7 cellular contexts compared by ENCODE assay signal in the genomic region with DNA sequence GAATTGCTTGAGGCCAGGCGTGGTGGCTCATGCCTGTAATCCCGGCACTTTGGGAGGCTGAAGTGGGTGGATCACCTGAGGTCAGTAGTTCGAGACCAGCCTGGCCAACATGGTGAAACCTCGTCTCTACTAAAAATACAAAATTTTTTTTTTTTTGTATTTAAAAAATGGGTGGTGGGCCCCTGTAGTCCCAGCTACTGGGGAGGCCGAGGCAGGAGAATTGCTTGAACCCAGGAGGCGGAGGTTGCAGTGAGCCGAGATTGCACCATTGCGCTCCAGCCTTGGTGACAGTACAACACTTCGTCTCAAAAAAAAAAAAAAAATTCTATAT. TPM values are rescaled to one million over a fixed set of nuclear protein-coding genes. Genes with fewer than 3 reads are reported as not detected.
DNase-seq lines count a peak whose midpoint lies in the region; ATAC-seq, FAIRE-seq and TF ChIP-seq lines count a peak whose summit lies in the region.
"Not testable (repeated sequence)": the region's sequence is repeated elsewhere in the genome, so short reads cannot be mapped to it uniquely, and the experiment has no call there.

No MANE protein-coding gene starts in this region.

- H3K79me1 ChIP-seq in mesenchymal stem cell (replicated peaks; ENCODE audit: low read length, poor library complexity, severe bottlenecking): not testable (repeated sequence)

- H3K9me1 ChIP-seq in K562 (ENCODE audit: control insufficient read depth, insufficient read depth, low read length): not testable (repeated sequence)

- not testable (repeated sequence) for H3K18ac ChIP-seq in mesenchymal stem cell (ENCODE audit: low read depth in 1 of 2, low read length in 2 of 2)

- H3K36me3 ChIP-seq in Panc1 (ENCODE audit: control insufficient read depth, insufficient read depth, low read length); esophagus muscularis mucosa; mesenchymal stem cell (ENCODE audit: control insufficient read depth in 1 of 2, insufficient read depth in 2 of 2, low read depth in 1 of 2, low read length in 2 of 2); psoas muscle (ENCODE audit: insufficient read depth in 1 of 2, low read depth in 1 of 2); thyroid gland: not testable (repeated sequence)
- H3K36me3 ChIP-seq in K562 (ENCODE audit: control insufficient read depth, insufficient read depth, low read length): peaks cover 24% of the 10 kb centered on the region; the same call in 1 of the 3 replicates

- H2BK5ac ChIP-seq in mesenchymal stem cell (ENCODE audit: low read depth, low read length, poor library complexity, severe bottlenecking): not testable (repeated sequence)

- H3K27me3 Mint-ChIP-seq in Calu3 (ENCODE audit: unreplicated experiment): not testable (repeated sequence)

- WGBS in K562 (ENCODE audit: insufficient coverage, low coverage, missing lambda C conversion rate): 51% methylated on average over 9 of the region's 9 CpGs
- 87% methylated on average over 9 of the region's 9 CpGs for WGBS in esophagus muscularis mucosa
- 97% methylated on average over 3 of the region's 9 CpGs for WGBS in mesenchymal stem cell
- 88 to 96% (median 96%) methylated on average over 9 of the region's 9 CpGs for WGBS in psoas muscle, 3 donors
- WGBS in thyroid gland, 2 donors: 96% methylated on average over 9 of the region's 9 CpGs

- H3K4me3 ChIP-seq in Panc1 (ENCODE audit: low read depth in 2 of 2, low read length in 2 of 2); K562; esophagus muscularis mucosa; mesenchymal stem cell (ENCODE audit: insufficient read depth in 1 of 2, low read depth in 1 of 2, low read length in 2 of 2); psoas muscle; thyroid gland (replicated peaks in 1 of 3): not testable (repeated sequence)

- H3K4me1 Mint-ChIP-seq in Calu3 (ENCODE audit: low read depth, unreplicated experiment): peaks cover 28% of the 10 kb centered on the region

- not testable (repeated sequence) for H3K9me3 ChIP-seq in Panc1 (ENCODE audit: control insufficient read depth, insufficient read depth, low read depth, low read length); K562 (replicated peaks; ENCODE audit: control insufficient read depth, insufficient read depth, low read depth, low read length); esophagus muscularis mucosa; mesenchymal stem cell (ENCODE audit: control insufficient read depth, low read length); psoas muscle; thyroid gland

- H3K9ac ChIP-seq in K562 (ENCODE audit: insufficient read depth in 1 of 2, low read depth in 2 of 2, low read length in 2 of 2): not testable (repeated sequence)
- H3K9ac ChIP-seq in mesenchymal stem cell (ENCODE audit: low read length): peak overlapping the region; percentile 54

- BruUV-seq in Calu3 (replicated peaks; lab: Mats Ljungman, UMichigan); Panc1 (replicated peaks; lab: Mats Ljungman, UMichigan); K562 (replicated peaks; lab: Mats Ljungman, UMichigan): not testable (repeated sequence)

- H3K23ac ChIP-seq in mesenchymal stem cell (ENCODE audit: low read length in 2 of 2): not testable (repeated sequence)

- H3K4me2 ChIP-seq in K562 (ENCODE audit: insufficient read depth, low read length): peak overlapping the region; percentile 32; the same call in 1 of the 2 replicates
- H3K4me2 ChIP-seq in mesenchymal stem cell (ENCODE audit: low read length, poor library complexity, severe bottlenecking): not testable (repeated sequence)

- H3K9me3 Mint-ChIP-seq in Calu3 (ENCODE audit: low read depth, unreplicated experiment): not testable (repeated sequence)

- not testable (repeated sequence) for DNase-seq in Calu3; Panc1 (ENCODE audit: low read depth, low spot score); K562 (ENCODE audit: extremely low read depth in 1 of 4, low spot score in 3 of 4); esophagus muscularis mucosa (ENCODE audit: extremely low spot score); mesenchymal stem cell; psoas muscle; thyroid gland

- H3K4ac ChIP-seq in mesenchymal stem cell (ENCODE audit: low read depth in 1 of 2, low read length in 2 of 2): not testable (repeated sequence)

- FAIRE-seq in K562 (lab: Jason Lieb, UNC): not testable (repeated sequence)

- 0 out of 2 replicates have a peak, but pooled peaks have one; percentile 19 for TF ChIP-seq POLR2A in K562 (conservative IDR thresholded peaks at IDR 0.05)
- not testable (repeated sequence) for TF ChIP-seq POLR2A in esophagus muscularis mucosa (IDR thresholded peaks at IDR 0.05; ENCODE audit: low read depth); thyroid gland (IDR thresholded peaks at IDR 0.05)

- H3K14ac ChIP-seq in mesenchymal stem cell (ENCODE audit: low read length in 2 of 2): not testable (repeated sequence)

- not testable (repeated sequence) for TF ChIP-seq EP300 in K562 (IDR thresholded peaks at IDR 0.05; ENCODE audit: low read length); esophagus muscularis mucosa (IDR thresholded peaks at IDR 0.05)

- not testable (repeated sequence) for H3K27me3 ChIP-seq in Panc1 (ENCODE audit: control insufficient read depth, insufficient read depth, low read length); K562 (ENCODE audit: control insufficient read depth in 2 of 2, insufficient read depth in 2 of 2, low read length in 2 of 2); esophagus muscularis mucosa; mesenchymal stem cell (ENCODE audit: control insufficient read depth in 1 of 2, insufficient read depth in 1 of 2, low read length in 2 of 2); psoas muscle (ENCODE audit: insufficient read depth in 3 of 3, low read length in 2 of 3); thyroid gland

- not testable (repeated sequence) for H3K27ac ChIP-seq in Panc1 (ENCODE audit: low read length)
- peak overlapping the region; percentile 82; the same call in 2 of the 3 replicates for H3K27ac ChIP-seq in K562 (ENCODE audit: extremely low read depth, low read depth, low read length)
- H3K27ac ChIP-seq in esophagus muscularis mucosa (replicated peaks in 1 of 4): peak overlapping the region; percentile 40 to 66 (median 53)
- peak overlapping the region; percentile 82 for H3K27ac ChIP-seq in mesenchymal stem cell (ENCODE audit: low read length, poor library complexity, severe bottlenecking)
- H3K27ac ChIP-seq in psoas muscle: peak overlapping the region; percentile 52
- H3K27ac ChIP-seq in thyroid gland: peak overlapping the region; percentile 16 to 62 (median 19)

- H4K8ac ChIP-seq in mesenchymal stem cell (ENCODE audit: low read length): not testable (repeated sequence)

- H3K4me1 ChIP-seq in Panc1 (ENCODE audit: control insufficient read depth, insufficient read depth, low read length): peaks cover 12% of the 10 kb centered on the region
- peaks cover 28 to 31% of the 10 kb centered on the region in 2 experiments for H3K4me1 ChIP-seq in K562 (replicated peaks in 1 of 2; ENCODE audit: control insufficient read depth in 2 of 2, insufficient read depth in 2 of 2, low read length in 2 of 2)
- peaks cover 1 to 31% (median 28%) of the 10 kb centered on the region in 4 donors for H3K4me1 ChIP-seq in esophagus muscularis mucosa
- not testable (repeated sequence) for H3K4me1 ChIP-seq in mesenchymal stem cell (ENCODE audit: control insufficient read depth, insufficient read depth, low read depth, low read length)
- peaks cover 24% of the 10 kb centered on the region for H3K4me1 ChIP-seq in psoas muscle
- peaks cover 0 to 14% of the 10 kb centered on the region in 2 donors for H3K4me1 ChIP-seq in thyroid gland

- not testable (repeated sequence) for H4K91ac ChIP-seq in mesenchymal stem cell (ENCODE audit: low read length)

- H2BK12ac ChIP-seq in mesenchymal stem cell (ENCODE audit: low read length in 2 of 2): not testable (repeated sequence)

- peak overlapping the region; percentile 60 for H3K27ac Mint-ChIP-seq in Calu3 (ENCODE audit: unreplicated experiment)

- H3K36me3 Mint-ChIP-seq in Calu3 (ENCODE audit: insufficient read depth, unreplicated experiment): peaks cover 17% of the 10 kb centered on the region

- TF ChIP-seq RAD21 in K562 (CRISPR knock-in tag; conservative IDR thresholded peaks at IDR 0.05 in 1 of 2, IDR thresholded peaks at IDR 0.05 in 1 of 2): not testable (repeated sequence)

- H3K79me2 ChIP-seq in K562 (ENCODE audit: control insufficient read depth, insufficient read depth, low read length): peaks cover 90% of the 10 kb centered on the region

- TF ChIP-seq CTCF in Calu3 (IDR thresholded peaks at IDR 0.05; ENCODE audit: unreplicated experiment); Panc1 (IDR thresholded peaks at IDR 0.05); K562 (IDR thresholded peaks at IDR 0.05 in 2 of 3, conservative IDR thresholded peaks at IDR 0.05 in 1 of 3; ENCODE audit: insufficient read depth in 2 of 3, low read depth in 1 of 3, low read length in 3 of 3); esophagus muscularis mucosa (IDR thresholded peaks at IDR 0.05); psoas muscle (IDR thresholded peaks at IDR 0.05); thyroid gland (IDR thresholded peaks at IDR 0.05): not testable (repeated sequence)

- intact Hi-C loops in Calu3 (cut with micrococcal nuclease; ENCODE audit: unreplicated experiment); Panc1 (cut with micrococcal nuclease; ENCODE audit: unreplicated experiment); K562 (cut with micrococcal nuclease); esophagus muscularis mucosa (cut with DNase I); psoas muscle (cut with DNase I); thyroid gland (cut with DNase I): not testable (repeated sequence)

- H2AFZ ChIP-seq in K562 (ENCODE audit: low read depth, low read length); mesenchymal stem cell (ENCODE audit: low read depth, low read length): not testable (repeated sequence)

- H2AK5ac ChIP-seq in mesenchymal stem cell (ENCODE audit: low read length, severe bottlenecking): not testable (repeated sequence)

- not testable (repeated sequence) for H3K4me3 Mint-ChIP-seq in Calu3 (ENCODE audit: low read depth, unreplicated experiment)

- POLR2A ChIA-PET in Panc1 (lab: Charles Lee): interaction anchor here (0.6 to 1.3 kb wide), 3 partner anchors 26 to 711 kb away, joined by 3 to 8 read pairs (median 3); a partner anchor contains a TSS
- POLR2A ChIA-PET in K562 (lab: Yijun Ruan, JAX): interaction anchor here (0.8 to 1.3 kb wide), 5 partner anchors 8 to 1762 kb away, joined by 3 to 6 read pairs (median 3); a partner anchor contains a TSS

- not testable (repeated sequence) for H2BK15ac ChIP-seq in mesenchymal stem cell (ENCODE audit: low read depth, poor library complexity, severe bottlenecking)

- in situ Hi-C loops in Panc1 (cut with HindIII; ENCODE audit: low pct_unique_long_range_greater_than_20kb, low sequenced_read_pairs); K562 (cut with MboI): not testable (repeated sequence)

- not testable (repeated sequence) for H4K20me1 ChIP-seq in K562 (replicated peaks; ENCODE audit: control insufficient read depth, insufficient read depth, low read length)

- H2BK120ac ChIP-seq in mesenchymal stem cell (ENCODE audit: low read depth, low read length): not testable (repeated sequence)

- CTCF ChIA-PET in Calu3 (lab: Charles Lee): interaction anchor here (0.6 to 1.0 kb wide), 2 partner anchors 22 to 147 kb away, joined by 4 to 5 read pairs; no protein-coding TSS in a partner anchor
- CTCF ChIA-PET in Panc1 (lab: Charles Lee): interaction anchor here (0.6 to 0.9 kb wide), 2 partner anchors 20 to 120 kb away, joined by 5 read pairs; a partner anchor contains a TSS
- CTCF ChIA-PET in K562 (lab: Yijun Ruan, JAX; ENCODE audit: low intra/inter-chr PET ratio): interaction anchor here (0.7 to 1.0 kb wide), 2 partner anchors 61 to 196 kb away, joined by 4 read pairs; a partner anchor contains a TSS

- ATAC-seq in Panc1 (0 out of 2 replicates have a peak, but pooled peaks have one; percentile 12), psoas muscle (peak in 2 of 4 donors; percentile 5 to 8)
- ATAC-seq in K562: not testable (repeated sequence)

RNA-seq across cellular contexts. Expression of a gene that starts 26.1 kb away (rescaled TPM):
- 84.3 and 84.4 TPM in 2 replicates for total RNA-seq in Calu3 (2022)
- 116 TPM for total RNA-seq in Panc1 (2021; ENCODE audit: unreplicated experiment)
- polyA plus RNA-seq in Panc1 (2012; ENCODE audit: insufficient read length): 21.6 TPM
- total RNA-seq in K562 (2011; cell fraction: chromatin; rRNA removed; ENCODE audit: low replicate concordance): 44.4 and 59.0 TPM in 2 replicates
- 21.2 and 22.4 TPM in 2 replicates for total RNA-seq in K562 (2011; cell fraction: nucleolus; rRNA removed)
- 36.6 and 51.3 TPM in 2 replicates for total RNA-seq in K562 (2011; cell fraction: nucleoplasm; rRNA removed)
- 20.1 and 26.7 TPM in 2 replicates for total RNA-seq in K562 (2014; rRNA removed)
- 42.5 and 50.0 TPM in 2 replicates for total RNA-seq in K562 (2014; rRNA removed; fragmentation: Illumina TruSeq; extraction: Trizol)
- 36.9 and 38.9 TPM in 2 replicates for total RNA-seq in K562 (2015; rRNA removed; fragmentation: Illumina TruSeq; extraction: Trizol)
- 54.6 and 57.9 TPM in 2 replicates for total RNA-seq in K562 (2021)
- 36.6 and 41.6 TPM in 2 replicates for polyA plus RNA-seq in K562 (2011; rRNA removed)
- polyA plus RNA-seq in K562 (2011; cell fraction: cytosol; rRNA removed): 18.7 and 33.1 TPM in 2 replicates
- 17.1 and 19.8 TPM in 2 replicates for polyA plus RNA-seq in K562 (2011; cell fraction: nucleus; rRNA removed)
- 15.1 and 15.2 TPM in 2 replicates for polyA plus RNA-seq in K562 (2012)
- polyA plus RNA-seq in K562 (2014; fragmentation: Illumina TruSeq; extraction: Trizol): 26.6 and 30.0 TPM in 2 replicates
- polyA plus RNA-seq in K562 (2014; fragmentation: Nextera tagmentation; extraction: Ambion mirVana): 10 to 100 TPM; 24.8 to 32.2 TPM
- polyA plus RNA-seq in K562 (2014; rRNA removed): 27.6 and 32.2 TPM in 2 replicates
- polyA minus RNA-seq in K562 (2011; rRNA and poly(A)+ RNA removed): 47.4 and 66.2 TPM in 2 replicates
- polyA minus RNA-seq in K562 (2011; cell fraction: cytosol; rRNA and poly(A)+ RNA removed): 27.6 and 34.9 TPM in 2 replicates
- polyA minus RNA-seq in K562 (2011; cell fraction: nucleus; rRNA and poly(A)+ RNA removed): 8.8 and 20.9 TPM in 2 replicates
- total RNA-seq in esophagus muscularis mucosa: 10 to 100 TPM; 47.8 to 71.3 (median 55.4) TPM
- polyA plus RNA-seq in mesenchymal stem cell (2013, experiment 1 of 2): 30.2 TPM
- polyA plus RNA-seq in mesenchymal stem cell (2013, experiment 2 of 2): 28.7 TPM
- total RNA-seq in psoas muscle: 10 to 100 TPM; 67.4 to 98.3 (median 91.9) TPM
- polyA plus RNA-seq in psoas muscle: 10 to 100 TPM; 13.4 to 51.1 (median 19.3) TPM
- 10 to 100 TPM; 44.6 to 62.8 (median 53.4) TPM for total RNA-seq in thyroid gland

RNA-seq across cellular contexts. Expression of a gene that starts 45.6 kb away (rescaled TPM):
- total RNA-seq in Calu3 (2022) (58.4 and 62.4 TPM in 2 replicates), Panc1 (2021; ENCODE audit: unreplicated experiment) (115 TPM), K562 (2014; rRNA removed) (38.6 and 51.4 TPM in 2 replicates), K562 (2014; rRNA removed; fragmentation: Illumina TruSeq; extraction: Trizol) (33.0 and 33.5 TPM in 2 replicates), K562 (2015; rRNA removed; fragmentation: Illumina TruSeq; extraction: Trizol) (46.4 TPM in 2 replicates), K562 (2021) (50.2 and 54.5 TPM in 2 replicates), esophagus muscularis mucosa (10 to 100 TPM; 43.6 to 88.4 (median 70.4) TPM), psoas muscle (10 to 100 TPM; 12.9 to 21.5 (median 19.7) TPM), thyroid gland (10 to 100 TPM; 47.7 to 69.4 (median 60.6) TPM)
- polyA plus RNA-seq in Panc1 (2012; ENCODE audit: insufficient read length): 52.8 TPM
- 55.3 and 89.3 TPM in 2 replicates for total RNA-seq in K562 (2011; cell fraction: chromatin; rRNA removed; ENCODE audit: low replicate concordance)
- 49.7 and 53.2 TPM in 2 replicates for total RNA-seq in K562 (2011; cell fraction: nucleolus; rRNA removed)
- total RNA-seq in K562 (2011; cell fraction: nucleoplasm; rRNA removed): 72.7 and 98.9 TPM in 2 replicates
- polyA plus RNA-seq in K562 (2011; rRNA removed) (39.3 and 42.9 TPM in 2 replicates), K562 (2014; fragmentation: Illumina TruSeq; extraction: Trizol) (39.4 and 40.9 TPM in 2 replicates), K562 (2014; fragmentation: Nextera tagmentation; extraction: Ambion mirVana) (10 to 100 TPM in 1 of 2 experiments, 1 to 10 TPM in 1; 9.2 to 15.2 TPM), K562 (2014; rRNA removed) (43.6 and 46.7 TPM in 2 replicates), psoas muscle (10 to 100 TPM in 2 of 3 donors, 1 to 10 TPM in 1; 8.0 to 15.7 (median 12.6) TPM)
- polyA plus RNA-seq in K562 (2011; cell fraction: cytosol; rRNA removed): 33.2 and 42.7 TPM in 2 replicates
- 124 and 140 TPM in 2 replicates for polyA plus RNA-seq in K562 (2011; cell fraction: nucleus; rRNA removed)
- polyA plus RNA-seq in K562 (2012): 29.5 and 40.7 TPM in 2 replicates
- polyA minus RNA-seq in K562 (2011; rRNA and poly(A)+ RNA removed): 30.3 and 32.5 TPM in 2 replicates
- 19.4 and 20.2 TPM in 2 replicates for polyA minus RNA-seq in K562 (2011; cell fraction: cytosol; rRNA and poly(A)+ RNA removed)
- polyA minus RNA-seq in K562 (2011; cell fraction: nucleus; rRNA and poly(A)+ RNA removed): 13.7 and 22.8 TPM in 2 replicates
- polyA plus RNA-seq in mesenchymal stem cell (2013, experiment 1 of 2): 37.9 TPM
- 37.1 TPM for polyA plus RNA-seq in mesenchymal stem cell (2013, experiment 2 of 2)
